1 cellular context compared by ENCODE assay signal in the genomic region with DNA sequence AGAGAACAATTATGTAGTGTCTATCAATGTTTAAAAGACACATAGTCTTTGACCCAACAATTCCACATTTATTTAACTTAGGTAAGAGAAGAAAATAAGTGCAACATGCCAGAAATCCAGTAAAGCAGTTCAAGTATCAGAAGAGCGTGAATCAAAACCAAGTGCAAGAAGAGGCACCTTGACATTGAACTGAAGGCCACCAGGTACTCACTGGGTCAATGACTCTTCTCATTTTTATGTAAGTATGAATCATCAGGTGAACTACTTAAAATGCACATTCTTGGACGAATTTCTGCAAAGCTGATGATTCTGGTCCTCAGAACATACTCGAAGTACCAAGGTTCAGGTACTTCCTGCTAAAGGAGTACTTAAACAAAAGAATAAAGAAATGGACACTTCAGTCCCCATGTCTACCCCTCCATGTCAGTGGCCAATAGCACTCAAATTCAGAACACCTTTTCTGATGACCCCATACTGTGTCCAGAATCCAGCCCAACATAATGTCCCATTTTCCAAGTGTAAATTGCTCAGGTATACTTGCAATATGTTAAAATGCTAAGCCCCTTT.
TF ChIP-seq lines count a peak whose summit lies in the region.

No MANE protein-coding gene starts in this region.

TF ChIP-seq in HCT116, 20 proteins besides CTCF, POLR2A, EP300 and RAD21:
- no peak for TF ChIP-seq CBX3 (IDR thresholded peaks at IDR 0.05; ENCODE audit: low read depth)
- no peak for TF ChIP-seq SRF (IDR thresholded peaks at IDR 0.05; ENCODE audit: low read depth)
- no peak for TF ChIP-seq ZFX (IDR thresholded peaks at IDR 0.05)
- TF ChIP-seq, protein P1, sequence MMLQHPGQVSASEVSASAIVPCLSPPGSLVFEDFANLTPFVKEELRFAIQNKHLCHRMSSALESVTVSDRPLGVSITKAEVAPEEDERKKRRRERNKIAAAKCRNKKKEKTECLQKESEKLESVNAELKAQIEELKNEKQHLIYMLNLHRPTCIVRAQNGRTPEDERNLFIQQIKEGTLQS (IDR thresholded peaks at IDR 0.05) = no peak
- no peak for TF ChIP-seq YY1 (IDR thresholded peaks at IDR 0.05; ENCODE audit: extremely low read depth, insufficient replicate concordance, low read depth, low read length)
- TF ChIP-seq, protein P2, sequence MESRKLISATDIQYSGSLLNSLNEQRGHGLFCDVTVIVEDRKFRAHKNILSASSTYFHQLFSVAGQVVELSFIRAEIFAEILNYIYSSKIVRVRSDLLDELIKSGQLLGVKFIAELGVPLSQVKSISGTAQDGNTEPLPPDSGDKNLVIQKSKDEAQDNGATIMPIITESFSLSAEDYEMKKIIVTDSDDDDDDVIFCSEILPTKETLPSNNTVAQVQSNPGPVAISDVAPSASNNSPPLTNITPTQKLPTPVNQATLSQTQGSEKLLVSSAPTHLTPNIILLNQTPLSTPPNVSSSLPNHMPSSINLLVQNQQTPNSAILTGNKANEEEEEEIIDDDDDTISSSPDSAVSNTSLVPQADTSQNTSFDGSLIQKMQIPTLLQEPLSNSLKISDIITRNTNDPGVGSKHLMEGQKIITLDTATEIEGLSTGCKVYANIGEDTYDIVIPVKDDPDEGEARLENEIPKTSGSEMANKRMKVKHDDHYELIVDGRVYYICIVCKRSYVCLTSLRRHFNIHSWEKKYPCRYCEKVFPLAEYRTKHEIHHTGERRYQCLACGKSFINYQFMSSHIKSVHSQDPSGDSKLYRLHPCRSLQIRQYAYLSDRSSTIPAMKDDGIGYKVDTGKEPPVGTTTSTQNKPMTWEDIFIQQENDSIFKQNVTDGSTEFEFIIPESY (IDR thresholded peaks at IDR 0.05; ENCODE audit: extremely low read depth, insufficient replicate concordance, low read length) = no peak
- TF ChIP-seq POLR2AphosphoS5 (IDR thresholded peaks at IDR 0.05; ENCODE audit: low read depth, low read length) = no peak
- no peak for TF ChIP-seq ZNF274 (IDR thresholded peaks at IDR 0.05; ENCODE audit: low read depth, low read length)
- no peak for TF ChIP-seq TCF7L2 (IDR thresholded peaks at IDR 0.05; ENCODE audit: borderline replicate concordance, extremely low read depth, insufficient read depth, insufficient read length)
- TF ChIP-seq EGR1 (IDR thresholded peaks at IDR 0.05; ENCODE audit: low read depth) = no peak
- TF ChIP-seq EZH2phosphoT487 (IDR thresholded peaks at IDR 0.05; ENCODE audit: borderline replicate concordance) = no peak
- TF ChIP-seq, protein P3, sequence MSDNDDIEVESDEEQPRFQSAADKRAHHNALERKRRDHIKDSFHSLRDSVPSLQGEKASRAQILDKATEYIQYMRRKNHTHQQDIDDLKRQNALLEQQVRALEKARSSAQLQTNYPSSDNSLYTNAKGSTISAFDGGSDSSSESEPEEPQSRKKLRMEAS (IDR thresholded peaks at IDR 0.05) = no peak
- TF ChIP-seq FOSL1 (IDR thresholded peaks at IDR 0.05; ENCODE audit: low read depth) = no peak
- TF ChIP-seq, protein P4, sequence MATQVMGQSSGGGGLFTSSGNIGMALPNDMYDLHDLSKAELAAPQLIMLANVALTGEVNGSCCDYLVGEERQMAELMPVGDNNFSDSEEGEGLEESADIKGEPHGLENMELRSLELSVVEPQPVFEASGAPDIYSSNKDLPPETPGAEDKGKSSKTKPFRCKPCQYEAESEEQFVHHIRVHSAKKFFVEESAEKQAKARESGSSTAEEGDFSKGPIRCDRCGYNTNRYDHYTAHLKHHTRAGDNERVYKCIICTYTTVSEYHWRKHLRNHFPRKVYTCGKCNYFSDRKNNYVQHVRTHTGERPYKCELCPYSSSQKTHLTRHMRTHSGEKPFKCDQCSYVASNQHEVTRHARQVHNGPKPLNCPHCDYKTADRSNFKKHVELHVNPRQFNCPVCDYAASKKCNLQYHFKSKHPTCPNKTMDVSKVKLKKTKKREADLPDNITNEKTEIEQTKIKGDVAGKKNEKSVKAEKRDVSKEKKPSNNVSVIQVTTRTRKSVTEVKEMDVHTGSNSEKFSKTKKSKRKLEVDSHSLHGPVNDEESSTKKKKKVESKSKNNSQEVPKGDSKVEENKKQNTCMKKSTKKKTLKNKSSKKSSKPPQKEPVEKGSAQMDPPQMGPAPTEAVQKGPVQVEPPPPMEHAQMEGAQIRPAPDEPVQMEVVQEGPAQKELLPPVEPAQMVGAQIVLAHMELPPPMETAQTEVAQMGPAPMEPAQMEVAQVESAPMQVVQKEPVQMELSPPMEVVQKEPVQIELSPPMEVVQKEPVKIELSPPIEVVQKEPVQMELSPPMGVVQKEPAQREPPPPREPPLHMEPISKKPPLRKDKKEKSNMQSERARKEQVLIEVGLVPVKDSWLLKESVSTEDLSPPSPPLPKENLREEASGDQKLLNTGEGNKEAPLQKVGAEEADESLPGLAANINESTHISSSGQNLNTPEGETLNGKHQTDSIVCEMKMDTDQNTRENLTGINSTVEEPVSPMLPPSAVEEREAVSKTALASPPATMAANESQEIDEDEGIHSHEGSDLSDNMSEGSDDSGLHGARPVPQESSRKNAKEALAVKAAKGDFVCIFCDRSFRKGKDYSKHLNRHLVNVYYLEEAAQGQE (IDR thresholded peaks at IDR 0.05; ENCODE audit: low read depth) = no peak
- no peak for TF ChIP-seq CEBPB (IDR thresholded peaks at IDR 0.05; ENCODE audit: low read depth)
- no peak for TF ChIP-seq EZH2 (IDR thresholded peaks at IDR 0.05)
- TF ChIP-seq JUND (IDR thresholded peaks at IDR 0.05) = no peak
- no peak for TF ChIP-seq SP1 (IDR thresholded peaks at IDR 0.05; ENCODE audit: low read depth)
- TF ChIP-seq SIN3A (IDR thresholded peaks at IDR 0.05; ENCODE audit: low read depth) = no peak
